Comparison of ENCODE assay signal across 8 cellular contexts in the genomic region with DNA sequence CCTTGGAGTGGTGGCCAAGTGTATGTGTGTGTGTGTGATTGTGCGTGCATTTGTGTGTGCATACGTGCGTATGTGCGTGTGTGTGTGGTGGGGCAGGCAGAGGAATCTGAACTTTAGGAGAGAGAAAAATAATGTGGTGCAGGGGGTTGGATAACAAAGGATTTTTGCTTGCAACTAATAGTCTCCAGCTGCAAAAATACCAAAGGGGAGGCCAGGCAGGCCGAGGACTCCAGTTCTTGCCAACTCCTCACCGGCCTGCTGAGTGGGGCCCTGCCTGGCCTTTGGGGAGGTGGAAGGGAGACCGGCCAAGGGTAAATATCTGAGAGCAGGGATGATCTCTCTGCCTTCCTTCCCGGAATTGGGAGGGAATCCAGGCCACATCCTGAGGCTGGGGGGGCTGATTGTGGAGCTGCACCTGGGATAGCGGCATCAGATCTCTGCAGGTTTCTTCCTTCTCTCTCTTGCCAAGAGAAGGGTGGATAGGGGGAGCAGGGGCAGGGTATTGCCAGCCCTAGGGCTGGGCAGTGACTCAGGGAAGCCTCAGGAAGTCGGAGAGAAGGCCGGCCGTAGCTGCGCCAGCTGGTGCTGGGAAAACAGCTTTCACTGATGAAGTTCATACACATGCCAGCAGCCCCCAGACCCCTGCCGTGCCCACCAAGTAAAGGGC. TPM values are rescaled to one million over a fixed set of nuclear protein-coding genes. Genes with fewer than 3 reads are reported as not detected.
DNase-seq lines count a peak whose midpoint lies in the region; ATAC-seq and TF ChIP-seq lines count a peak whose summit lies in the region.

No MANE protein-coding gene starts in this region.

- H3K9me3 Mint-ChIP-seq in neural crest cell: no peaks in the 10 kb centered on the region

- H3K9me3 ChIP-seq in PC-3 (ENCODE audit: low read length): no peaks in the 10 kb centered on the region
- H3K9me3 ChIP-seq in esophagus (ENCODE audit: control insufficient read depth in 2 of 2, insufficient read depth in 1 of 2, low read depth in 1 of 2, low read length in 1 of 2): no peaks in the 10 kb centered on the region

- H3K36me3 ChIP-seq in PC-3 (ENCODE audit: low read depth, low read length) (no peaks in the 10 kb centered on the region), esophagus (ENCODE audit: control insufficient read depth in 2 of 2, insufficient read depth in 2 of 2, low read length in 1 of 2) (peaks cover 4 to 27% of the 10 kb centered on the region in 2 donors)

- H3K4me3 Mint-ChIP-seq in neural crest cell: no peak overlapping the region

- peak overlapping the region; percentile 47; the same call in 1 of the 2 replicates for H3K9ac ChIP-seq in PC-3 (ENCODE audit: low read length)

- POLR2A ChIA-PET in PC-3 (lab: Charles Lee; ENCODE audit: unreplicated experiment): interaction anchor here (0.5 to 0.6 kb wide), 2 partner anchors 24 to 38 kb away, joined by 3 to 7 read pairs; a partner anchor contains a TSS

- BruUV-seq in PC-3 (replicated peaks; lab: Mats Ljungman, UMichigan): no TSS peak

- peak overlapping the region; percentile 43 for H3K27ac Mint-ChIP-seq in neural crest cell (ENCODE audit: unreplicated experiment)

- peaks cover 2% of the 10 kb centered on the region for H3K36me3 Mint-ChIP-seq in neural crest cell (ENCODE audit: low read depth)

- ATAC-seq in PC-3 (peak; percentile 97), GM18505 (IDR thresholded peaks at IDR 0.05; ENCODE audit: unreplicated experiment) (no peak), HG03139 (IDR thresholded peaks at IDR 0.05; ENCODE audit: unreplicated experiment) (no peak)

- H3K27me3 Mint-ChIP-seq in neural crest cell (ENCODE audit: low read depth): no peaks in the 10 kb centered on the region

- 0 out of 2 replicates have a peak, but pooled peaks have one; percentile 21 for TF ChIP-seq CTCF in PC-3 (conservative IDR thresholded peaks at IDR 0.05; ENCODE audit: low read depth, low read length)
- no peak for TF ChIP-seq CTCF in neural crest cell (conservative IDR thresholded peaks at IDR 0.05)

- peak; percentile 78 for DNase-seq in AG08395 (ENCODE audit: low spot score)
- peak; percentile 81 for DNase-seq in PC-3
- no peak for DNase-seq in neural crest cell (ENCODE audit: low read depth, low spot score)
- no peak for DNase-seq in activated naive CD4-positive, alpha-beta T cell treated with Interleukin-2 at 50 U/mL for 16 hours
- no peak for DNase-seq in NCI-H2227 (lab: John Stamatoyannopoulos, UW; ENCODE audit: unreplicated experiment)

- H3K9me2 ChIP-seq in PC-3 (replicated peaks; ENCODE audit: low read length): no peaks in the 10 kb centered on the region

- H3K4me1 ChIP-seq in PC-3 (ENCODE audit: insufficient read depth, low read length) (peaks cover 28% of the 10 kb centered on the region), esophagus (ENCODE audit: control insufficient read depth in 2 of 2, insufficient read depth in 2 of 2, low read length in 1 of 2) (peaks cover 5 to 24% of the 10 kb centered on the region in 2 donors)

- TF ChIP-seq POLR2A in GM18505 (IDR thresholded peaks at IDR 0.05; ENCODE audit: borderline replicate concordance, extremely low read depth, insufficient read depth, insufficient read length): no peak

- intact Hi-C loops in PC-3 (cut with micrococcal nuclease): loop anchor here (1.0 to 2.0 kb wide), 2 partner anchors 13 to 25 kb away; no protein-coding TSS in a partner anchor

- H3K4me3 ChIP-seq in PC-3 (ENCODE audit: low read length): peak overlapping the region; percentile 23; the same call in 1 of the 2 replicates
- no peak overlapping the region for H3K4me3 ChIP-seq in esophagus (ENCODE audit: low read depth in 1 of 2, low read length in 2 of 2)

- peak overlapping the region; percentile 73 for H3K4me2 ChIP-seq in PC-3 (ENCODE audit: low read length)

- H3K79me2 ChIP-seq in PC-3 (ENCODE audit: low read length): no peaks in the 10 kb centered on the region

- H3K27me3 ChIP-seq in PC-3 (ENCODE audit: low read length) (no peaks in the 10 kb centered on the region), esophagus (ENCODE audit: control insufficient read depth in 1 of 2, insufficient read depth in 2 of 2, low read length in 2 of 2) (no peaks in the 10 kb centered on the region)

- peak overlapping the region; percentile 83 for H3K27ac ChIP-seq in PC-3 (ENCODE audit: low read length)
- H3K27ac ChIP-seq in esophagus (ENCODE audit: low read depth in 2 of 2, low read length in 1 of 2): peak overlapping the region; percentile 62 to 78

- no peaks in the 10 kb centered on the region for H4K20me1 ChIP-seq in PC-3 (ENCODE audit: low read length)

- peaks cover 8% of the 10 kb centered on the region for H3K4me1 Mint-ChIP-seq in neural crest cell

- CTCF ChIA-PET in PC-3 (lab: Charles Lee): interaction anchor here (1.0 kb wide), 1 partner anchor 27 kb away, joined by 4 read pairs; no protein-coding TSS in a partner anchor

- no peaks in the 10 kb centered on the region for H3F3A ChIP-seq in PC-3 (ENCODE audit: low read length, unreplicated experiment)

- WGBS in esophagus, 2 donors: 39 to 55% methylated on average over 14 of the region's 14 CpGs

- peak overlapping the region; percentile 64 for H2AFZ ChIP-seq in PC-3 (ENCODE audit: low read length)

RNA-seq across cellular contexts. Expression of a gene that starts 4.5 kb away (rescaled TPM):
- total RNA-seq in PC-3 (2014; rRNA removed) (not detected in 2 replicates), neural crest cell (not detected in 2 replicates)
- polyA plus RNA-seq in esophagus: not detected

RNA-seq across cellular contexts. Expression of a gene that starts 23.6 kb away (rescaled TPM):
- 14.7 and 21.8 TPM in 2 replicates for total RNA-seq in PC-3 (2014; rRNA removed)
- 10 to 100 TPM; 29.6 to 47.6 TPM for polyA plus RNA-seq in esophagus
- 61.8 and 62.7 TPM in 2 replicates for total RNA-seq in neural crest cell

RNA-seq across cellular contexts. Expression of a gene that starts 40.7 kb away (rescaled TPM):
- total RNA-seq in PC-3 (2014; rRNA removed): 20.8 and 28.4 TPM in 2 replicates
- 100 to 1,000 TPM; 101 to 145 TPM for polyA plus RNA-seq in esophagus
- 40.2 and 41.7 TPM in 2 replicates for total RNA-seq in neural crest cell

Comparison
In these comparisons a context has a peak if more than half of its experiments do, and no peak if none do; other contexts are left out.
1. DNase-seq: peak in AG08395 (single experiment) and PC-3 (single experiment); none in neural crest cell (single experiment), activated naive CD4-positive, alpha-beta T cell treated with Interleukin-2 at 50 U/mL for 16 hours (single experiment) and NCI-H2227 (single experiment).